18 cellular contexts compared by ENCODE assay signal in genomic region chr2:127619191-127619590, GRCh38. TPM values are rescaled to one million over a fixed set of nuclear protein-coding genes. Genes with fewer than 3 reads are reported as not detected.
A peak's percentile ranks its signal among the peaks of the same experiment; 100 is the strongest.
DNase-seq lines count a peak whose midpoint lies in the region; ATAC-seq and TF ChIP-seq lines count a peak whose summit lies in the region.
"Had no signal": no experiment of that assay in that cellular context is flagged by ENCODE, and none has a peak within 500 bp of the region (broad histone marks: within the 10 kb centered on the region; RNA-seq: fewer than 3 reads in every experiment).

No MANE protein-coding gene starts in this region.

- H3K9ac ChIP-seq in DND-41 (ENCODE audit: low read depth, low read length) (peak overlapping the region; percentile 33), PC-3 (ENCODE audit: low read length) (peak overlapping the region; percentile 29; the same call in 1 of the 2 replicates)

- H3K9me2 ChIP-seq in PC-3 (replicated peaks; ENCODE audit: low read length): no peaks in the 10 kb centered on the region

- POLR2A ChIA-PET in PC-3 (lab: Charles Lee; ENCODE audit: unreplicated experiment): no interaction called here

- H2AFZ ChIP-seq in DND-41 (ENCODE audit: low read depth, low read length) (no peak overlapping the region), PC-3 (ENCODE audit: low read length) (no peak overlapping the region)
- H2AFZ ChIP-seq: PC-9 had no signal

- CTCF ChIA-PET in PC-3 (lab: Charles Lee): no interaction called here
- CTCF ChIA-PET in activated naive CD4-positive, alpha-beta T cell treated with anti-CD3 and anti-CD28 coated beads for 36 hours (lab: Charles Lee): no interaction called here

- DNase-seq in DND-41 (no peak), PC-3 (no peak), lower lobe of right lung (peak; percentile 17), type B pancreatic cell (ENCODE audit: extremely low spot score, unreplicated experiment) (peak; percentile 43), KG1 (lab: John Stamatoyannopoulos, UW) (no peak), 8988T (no peak)
- no peak for DNase-seq in activated naive CD4-positive, alpha-beta T cell treated with anti-CD3 and anti-CD28 coated beads for 36 hours
- DNase-seq: GDM1, GOT3, KBM-7, MG63, NCI-H1105 treated with DMSO at 0.1 percent for 48 hours, NCI-H187, NCI-H446, PC-9 had no signal

- H3K9me3 Mint-ChIP-seq in type B pancreatic cell: no peaks in the 10 kb centered on the region
- no peaks in the 10 kb centered on the region for H3K9me3 Mint-ChIP-seq in activated naive CD4-positive, alpha-beta T cell treated with anti-CD3 and anti-CD28 coated beads for 36 hours

- no TSS peak for BruUV-seq in PC-3 (replicated peaks; lab: Mats Ljungman, UMichigan)

- H3K4me3 ChIP-seq in DND-41 (ENCODE audit: low read depth in 1 of 2, low read length in 2 of 2) (no peak overlapping the region), PC-3 (ENCODE audit: low read length) (no peak overlapping the region), lower lobe of right lung (no peak overlapping the region)
- H3K4me3 ChIP-seq: MG63, PC-9, SK-N-MC had no signal

- no peaks in the 10 kb centered on the region for H3K4me1 Mint-ChIP-seq in type B pancreatic cell (ENCODE audit: unreplicated experiment)
- H3K4me1 Mint-ChIP-seq in activated naive CD4-positive, alpha-beta T cell treated with anti-CD3 and anti-CD28 coated beads for 36 hours (ENCODE audit: low read depth): peaks cover 24% of the 10 kb centered on the region

- H3F3A ChIP-seq in PC-3 (ENCODE audit: low read length, unreplicated experiment): no peaks in the 10 kb centered on the region

- H3K27me3 ChIP-seq in DND-41 (ENCODE audit: insufficient read depth, low read length, poor library complexity): no peaks in the 10 kb centered on the region
- H3K27me3 ChIP-seq in PC-3 (ENCODE audit: low read length): no peaks in the 10 kb centered on the region
- H3K27me3 ChIP-seq in lower lobe of right lung (ENCODE audit: low read depth): no peaks in the 10 kb centered on the region
- H3K27me3 ChIP-seq: MG63 had no signal

- no peak overlapping the region for H3K4me3 Mint-ChIP-seq in type B pancreatic cell
- no peak overlapping the region for H3K4me3 Mint-ChIP-seq in activated naive CD4-positive, alpha-beta T cell treated with anti-CD3 and anti-CD28 coated beads for 36 hours
- H3K4me3 Mint-ChIP-seq: CD14-positive monocyte had no signal

- no peaks in the 10 kb centered on the region for H3K36me3 Mint-ChIP-seq in type B pancreatic cell
- H3K36me3 Mint-ChIP-seq in activated naive CD4-positive, alpha-beta T cell treated with anti-CD3 and anti-CD28 coated beads for 36 hours (ENCODE audit: low read depth): no peaks in the 10 kb centered on the region
- H3K36me3 Mint-ChIP-seq: CD14-positive monocyte had no signal

- intact Hi-C loops in PC-3 (cut with micrococcal nuclease): loop anchor here (2.0 kb wide), 1 partner anchor 18 kb away; no protein-coding TSS in a partner anchor
- intact Hi-C loops in lower lobe of right lung (cut with DNase I): no loop called here
- intact Hi-C loops in activated naive CD4-positive, alpha-beta T cell treated with anti-CD3 and anti-CD28 coated beads for 36 hours (cut with micrococcal nuclease): no loop called here

- no peak overlapping the region; the same call in 1 of the 2 replicates for H3K4me2 ChIP-seq in DND-41 (ENCODE audit: insufficient read depth, low read length)
- H3K4me2 ChIP-seq in PC-3 (ENCODE audit: low read length): peak overlapping the region; percentile 65
- H3K4me2 ChIP-seq: PC-9 had no signal

- peaks cover 49% of the 10 kb centered on the region for H3K36me3 ChIP-seq in DND-41 (ENCODE audit: insufficient read depth, low read length)
- peaks cover 9% of the 10 kb centered on the region; the same call in 1 of the 2 replicates for H3K36me3 ChIP-seq in PC-3 (ENCODE audit: low read depth, low read length)
- H3K36me3 ChIP-seq in lower lobe of right lung: no peaks in the 10 kb centered on the region
- H3K36me3 ChIP-seq: MG63 had no signal

- H3K27ac ChIP-seq in DND-41 (ENCODE audit: low read length) (peak overlapping the region; percentile 95), PC-3 (ENCODE audit: low read length) (peak overlapping the region; percentile 95), lower lobe of right lung (no peak overlapping the region)
- H3K27ac ChIP-seq: PC-9, SK-N-MC had no signal

- H3K27ac Mint-ChIP-seq in type B pancreatic cell: no peak overlapping the region
- no peak overlapping the region for H3K27ac Mint-ChIP-seq in activated naive CD4-positive, alpha-beta T cell treated with anti-CD3 and anti-CD28 coated beads for 36 hours

- ATAC-seq in DND-41 (ENCODE audit: insufficient read depth, low read depth) (no peak), PC-3 (no peak), lower lobe of right lung (no peak)

- H3K9me3 ChIP-seq in DND-41 (ENCODE audit: insufficient read depth, low read length, severe bottlenecking) (no peaks in the 10 kb centered on the region), PC-3 (ENCODE audit: low read length) (no peaks in the 10 kb centered on the region), lower lobe of right lung (no peaks in the 10 kb centered on the region)
- H3K9me3 ChIP-seq: Caco-2, MG63 had no signal

- TF ChIP-seq CTCF in DND-41 (IDR thresholded peaks at IDR 0.05; ENCODE audit: borderline replicate concordance, extremely low read depth, low read length, poor library complexity, severe bottlenecking) (no peak), PC-3 (conservative IDR thresholded peaks at IDR 0.05; ENCODE audit: low read depth, low read length) (no peak), lower lobe of right lung (IDR thresholded peaks at IDR 0.05) (no peak), type B pancreatic cell (conservative IDR thresholded peaks at IDR 0.05) (no peak)

- H3K27me3 Mint-ChIP-seq in type B pancreatic cell: peaks cover 7% of the 10 kb centered on the region
- no peaks in the 10 kb centered on the region for H3K27me3 Mint-ChIP-seq in activated naive CD4-positive, alpha-beta T cell treated with anti-CD3 and anti-CD28 coated beads for 36 hours (ENCODE audit: low read depth)

- H4K20me1 ChIP-seq in DND-41 (ENCODE audit: insufficient read depth, low read length) (no peaks in the 10 kb centered on the region), PC-3 (ENCODE audit: low read length) (no peaks in the 10 kb centered on the region)

- H3K4me1 ChIP-seq in DND-41 (ENCODE audit: insufficient read depth, low read length): peaks cover 93% of the 10 kb centered on the region
- peaks cover 76% of the 10 kb centered on the region for H3K4me1 ChIP-seq in PC-3 (ENCODE audit: insufficient read depth, low read length)
- H3K4me1 ChIP-seq in lower lobe of right lung: no peaks in the 10 kb centered on the region
- H3K4me1 ChIP-seq: Caco-2 had no signal

- H3K79me2 ChIP-seq in DND-41 (ENCODE audit: insufficient read depth, low read length) (peaks cover 22% of the 10 kb centered on the region), PC-3 (ENCODE audit: low read length) (peaks cover 43% of the 10 kb centered on the region)

RNA-seq across cellular contexts. Expression of gene GPR17, which starts 26.8 kb away (rescaled TPM):
- 0.92 and 1.0 TPM in 2 replicates for total RNA-seq in PC-3 (2014; rRNA removed)
- 0.18 TPM for total RNA-seq in lower lobe of right lung
- 0.19 TPM in 1 of 2 replicates, not detected in the other for total RNA-seq in type B pancreatic cell (ENCODE audit: low replicate concordance)
- total RNA-seq in activated naive CD4-positive, alpha-beta T cell treated with anti-CD3 and anti-CD28 coated beads for 36 hours: not detected
- total RNA-seq: Caco-2, PC-9 had no signal

RNA-seq across cellular contexts. Expression of gene LIMS2, which starts 56.1 kb away (rescaled TPM):
- total RNA-seq in PC-3 (2014; rRNA removed) (4.6 and 5.0 TPM in 2 replicates), lower lobe of right lung (148 TPM), type B pancreatic cell (ENCODE audit: low replicate concordance) (13.1 and 20.5 TPM in 2 replicates)
- total RNA-seq in activated naive CD4-positive, alpha-beta T cell treated with anti-CD3 and anti-CD28 coated beads for 36 hours: 10 to 100 TPM; 14.6 to 15.5 TPM

Comparison
In these comparisons a context has a peak if more than half of its experiments do, and no peak if none do; other contexts are left out.
1. DNase-seq: peak in lower lobe of right lung (single experiment) and type B pancreatic cell (single experiment); none in DND-41 (single experiment), PC-3 (single experiment), KG1 (single experiment), activated naive CD4-positive, alpha-beta T cell treated with anti-CD3 and anti-CD28 coated beads for 36 hours (single experiment) and 8988T (single experiment).